Comparison of ENCODE assay signal across 16 cellular contexts in genomic region chr10:27359792-27360320, GRCh38.
DNase-seq lines count a peak whose midpoint lies in the region; ATAC-seq and TF ChIP-seq lines count a peak whose summit lies in the region.
"Had no signal": no experiment of that assay in that cellular context is flagged by ENCODE, and none has a peak within 500 bp of the region (broad histone marks: within the 10 kb centered on the region; RNA-seq: fewer than 3 reads in every experiment).

No MANE protein-coding gene starts in this region.

- H3K9me3 Mint-ChIP-seq in chondrocyte (ENCODE audit: low read depth) = no peaks in the 10 kb centered on the region
- H3K9me3 Mint-ChIP-seq: activated naive CD4-positive, alpha-beta T cell treated with anti-CD3 and anti-CD28 coated beads, Interleukin-2, amount 10 ng/mL, durations not matched to agents 7 days and 5 days; activated T-helper 1 cell treated with anti-CD3 and anti-CD28 coated beads, Interleukin-12 subunit alpha, Interleukin-12 subunit beta, Interleukin-2, Interleukin-4 antibody, amounts not matched to agents 30 ng/mL and 10 ng/mL and 1 ng/mL, durations not matched to agents 14 hours and 24 hours and 36 hours; CD4-positive, alpha-beta memory T cell; immature natural killer cell had no signal

- no peak overlapping the region for H3K27ac ChIP-seq in substantia nigra (ENCODE audit: low read depth, low read length, poor library complexity, severe bottlenecking)
- H3K27ac ChIP-seq: neutrophil, thoracic aorta, uterus had no signal

- H3K27ac Mint-ChIP-seq in chondrocyte (ENCODE audit: unreplicated experiment) = no peak overlapping the region
- H3K27ac Mint-ChIP-seq: activated naive CD4-positive, alpha-beta T cell treated with anti-CD3 and anti-CD28 coated beads, Interleukin-2, amount 10 ng/mL, durations not matched to agents 7 days and 5 days; activated T-helper 1 cell treated with anti-CD3 and anti-CD28 coated beads, Interleukin-12 subunit alpha, Interleukin-12 subunit beta, Interleukin-2, Interleukin-4 antibody, amounts not matched to agents 30 ng/mL and 10 ng/mL and 1 ng/mL, durations not matched to agents 14 hours and 24 hours and 36 hours; immature natural killer cell; progenitor cell of endocrine pancreas had no signal

- DNase-seq in NCI-H2107 treated with DMSO at 0.1 percent for 48 hours (lab: John Stamatoyannopoulos, UW; ENCODE audit: unreplicated experiment) (peak; percentile 13), NCI-H2107 (lab: John Stamatoyannopoulos, UW) (no peak), DMS 273 treated with DMSO at 0.1 percent for 48 hours (lab: John Stamatoyannopoulos, UW) (peak; percentile 81), NCI-H2171 (lab: John Stamatoyannopoulos, UW) (peak; percentile 86), myocyte (ENCODE audit: low read depth) (peak; percentile 23), chondrocyte (ENCODE audit: low spot score) (no peak), substantia nigra (lab: John Stamatoyannopoulos, UW) (no peak)

- H3K36me3 Mint-ChIP-seq in chondrocyte (ENCODE audit: low read depth) = no peaks in the 10 kb centered on the region
- H3K36me3 Mint-ChIP-seq: activated naive CD4-positive, alpha-beta T cell treated with anti-CD3 and anti-CD28 coated beads, Interleukin-2, amount 10 ng/mL, durations not matched to agents 7 days and 5 days; CD4-positive, alpha-beta memory T cell; immature natural killer cell had no signal

- no peaks in the 10 kb centered on the region for H3K4me1 Mint-ChIP-seq in chondrocyte (ENCODE audit: low read depth)
- H3K4me1 Mint-ChIP-seq: CD4-positive, alpha-beta memory T cell had no signal

- no peak overlapping the region for H3K4me3 Mint-ChIP-seq in chondrocyte (ENCODE audit: unreplicated experiment)
- H3K4me3 Mint-ChIP-seq: activated naive CD4-positive, alpha-beta T cell treated with anti-CD3 and anti-CD28 coated beads, Interleukin-2, amount 10 ng/mL, durations not matched to agents 7 days and 5 days; activated T-helper 1 cell treated with anti-CD3 and anti-CD28 coated beads, Interleukin-12 subunit alpha, Interleukin-12 subunit beta, Interleukin-2, Interleukin-4 antibody, amounts not matched to agents 30 ng/mL and 10 ng/mL and 1 ng/mL, durations not matched to agents 14 hours and 24 hours and 36 hours; CD4-positive, alpha-beta memory T cell; immature natural killer cell had no signal

- no peak for ATAC-seq in HG03175 (IDR thresholded peaks at IDR 0.05; ENCODE audit: unreplicated experiment)

- no peak for TF ChIP-seq CTCF in chondrocyte (IDR thresholded peaks at IDR 0.05)

- no peaks in the 10 kb centered on the region for H3K27me3 Mint-ChIP-seq in chondrocyte (ENCODE audit: low read depth)
- H3K27me3 Mint-ChIP-seq: activated naive CD4-positive, alpha-beta T cell treated with anti-CD3 and anti-CD28 coated beads, Interleukin-2, amount 10 ng/mL, durations not matched to agents 7 days and 5 days; CD4-positive, alpha-beta memory T cell; progenitor cell of endocrine pancreas had no signal

Comparison
In these comparisons a context has a peak if more than half of its experiments do, and no peak if none do; other contexts are left out.
1. DNase-seq: peak in NCI-H2107 treated with DMSO at 0.1 percent for 48 hours (single experiment), DMS 273 treated with DMSO at 0.1 percent for 48 hours (single experiment), NCI-H2171 (single experiment) and myocyte (single experiment); none in NCI-H2107 (single experiment), chondrocyte (single experiment) and substantia nigra (0 of 49).